In genomic region chr13:40190656-40191100, GRCh38 we compare ENCODE assay signal across 8 cellular contexts.
DNase-seq lines count a peak whose midpoint lies in the region; FAIRE-seq and TF ChIP-seq lines count a peak whose summit lies in the region.

No MANE protein-coding gene starts in this region.

- peak; percentile 32 for DNase-seq in ACHN
- DNase-seq in H54 (ENCODE audit: insufficient read length, low spot score) = peak; percentile 13
- DNase-seq in astrocyte (ENCODE audit: low read depth) = peak; percentile 86
- peak; percentile 43 for DNase-seq in iPS-NIHi7 (ENCODE audit: extremely low spot score)
- DNase-seq in DMS153 (lab: John Stamatoyannopoulos, UW) = no peak
- no peak for DNase-seq in endothelial cell (ENCODE audit: low spot score)

- H3K4me1 ChIP-seq in astrocyte (ENCODE audit: insufficient read depth, low read length) = peaks cover 30% of the 10 kb centered on the region

- H3K36me3 Mint-ChIP-seq in astrocyte (ENCODE audit: low read depth, unreplicated experiment) (no peaks in the 10 kb centered on the region), endothelial cell (ENCODE audit: low read depth, unreplicated experiment) (peaks cover 3% of the 10 kb centered on the region)

- H3K36me3 ChIP-seq in SU-DHL-6 (ENCODE audit: low read length) (no peaks in the 10 kb centered on the region), astrocyte (ENCODE audit: insufficient read depth, low read length) (no peaks in the 10 kb centered on the region)

- H3K27ac ChIP-seq in SU-DHL-6 (ENCODE audit: low read depth, low read length) (no peak overlapping the region), astrocyte (ENCODE audit: low read depth, low read length) (peak overlapping the region; percentile 67), skin epidermis (peak overlapping the region in 19 of 21 experiments; percentile 39 to 92 (median 72))

- no peaks in the 10 kb centered on the region for H3K9me2 ChIP-seq in SU-DHL-6 (replicated peaks; ENCODE audit: insufficient read depth, low read length)

- H3K4me3 ChIP-seq in SU-DHL-6 (ENCODE audit: insufficient read depth, low read length, poor library complexity, severe bottlenecking) (no peak overlapping the region), astrocyte (ENCODE audit: insufficient read depth, low read depth, low read length) (no peak overlapping the region), skin epidermis (no peak overlapping the region)

- TF ChIP-seq CTCF in SU-DHL-6 (IDR thresholded peaks at IDR 0.05; ENCODE audit: insufficient read depth, low read length, poor library complexity, severe bottlenecking) (no peak), astrocyte (IDR thresholded peaks at IDR 0.05; ENCODE audit: insufficient read depth, low read depth, low read length) (no peak), endothelial cell (IDR thresholded peaks at IDR 0.05; ENCODE audit: unreplicated experiment) (no peak)

- peaks cover 3% of the 10 kb centered on the region for H3K9me3 Mint-ChIP-seq in astrocyte (ENCODE audit: unreplicated experiment)
- H3K9me3 Mint-ChIP-seq in endothelial cell (ENCODE audit: unreplicated experiment) = no peaks in the 10 kb centered on the region

- H3K27me3 Mint-ChIP-seq in astrocyte (ENCODE audit: low read depth, unreplicated experiment) (no peaks in the 10 kb centered on the region), endothelial cell (ENCODE audit: unreplicated experiment) (peaks cover 5% of the 10 kb centered on the region)

- FAIRE-seq in H54 (lab: Jason Lieb, UNC) (no peak), astrocyte (lab: Jason Lieb, UNC) (peak; percentile 89)

- H3K27ac Mint-ChIP-seq in astrocyte (ENCODE audit: unreplicated experiment) (peak overlapping the region; percentile 97), endothelial cell (ENCODE audit: unreplicated experiment) (no peak overlapping the region)

- H3K9me3 ChIP-seq in SU-DHL-6 (ENCODE audit: insufficient read depth, low read length) (no peaks in the 10 kb centered on the region), astrocyte (ENCODE audit: insufficient read depth, low read depth, low read length) (no peaks in the 10 kb centered on the region)

- H3K79me2 ChIP-seq in SU-DHL-6 (ENCODE audit: insufficient read depth, low read length) = no peaks in the 10 kb centered on the region
- no peaks in the 10 kb centered on the region for H3K79me2 ChIP-seq in astrocyte (ENCODE audit: insufficient read depth, low read length)

- H3K4me1 Mint-ChIP-seq in astrocyte (ENCODE audit: low read depth, unreplicated experiment) (peaks cover 30% of the 10 kb centered on the region), endothelial cell (ENCODE audit: unreplicated experiment) (peaks cover 39% of the 10 kb centered on the region)

- no peak overlapping the region for H3K9ac ChIP-seq in SU-DHL-6 (ENCODE audit: low read length)
- H3K9ac ChIP-seq in astrocyte (ENCODE audit: low read length) = peak overlapping the region; percentile 49

- H3F3A ChIP-seq in SU-DHL-6 (ENCODE audit: insufficient read depth) = no peaks in the 10 kb centered on the region

- peak overlapping the region; percentile 57 for H2AFZ ChIP-seq in SU-DHL-6 (ENCODE audit: low read depth, low read length, severe bottlenecking)
- peak overlapping the region; percentile 38 for H2AFZ ChIP-seq in astrocyte (ENCODE audit: low read depth, low read length)

- H3K4me3 Mint-ChIP-seq in astrocyte (ENCODE audit: unreplicated experiment) (peak overlapping the region; percentile 11), endothelial cell (ENCODE audit: unreplicated experiment) (no peak overlapping the region)

- H3K4me2 ChIP-seq in SU-DHL-6 (ENCODE audit: low read depth, low read length, poor library complexity, severe bottlenecking) (no peak overlapping the region), astrocyte (ENCODE audit: low read length) (peak overlapping the region; percentile 66)

- H3K27me3 ChIP-seq in SU-DHL-6 (ENCODE audit: low read length) = no peaks in the 10 kb centered on the region
- H3K27me3 ChIP-seq in astrocyte (ENCODE audit: insufficient read depth, low read length) = no peaks in the 10 kb centered on the region

- no peaks in the 10 kb centered on the region for H4K20me1 ChIP-seq in SU-DHL-6 (ENCODE audit: low read depth, low read length)
- H4K20me1 ChIP-seq in astrocyte (ENCODE audit: insufficient read depth, low read length) = no peaks in the 10 kb centered on the region

- no peak for TF ChIP-seq POLR2A in H54 (IDR thresholded peaks at IDR 0.05; ENCODE audit: low read depth, low read length)

- in situ Hi-C loops in ACHN (cut with HindIII; ENCODE audit: low pct_ligation_motif_present, low pct_unique_long_range_greater_than_20kb, low sequenced_read_pairs) = no loop called here

Comparison
In these comparisons a context has a peak if more than half of its experiments do, and no peak if none do; other contexts are left out.
1. DNase-seq: peak in ACHN (single experiment), H54 (single experiment), astrocyte (single experiment) and iPS-NIHi7 (single experiment); none in DMS153 (single experiment) and endothelial cell (single experiment).